In genomic region chr11:61903845-61904244, GRCh38 we compare ENCODE assay signal across 1 cellular context.
TF ChIP-seq lines count a peak whose summit lies in the region.

No MANE protein-coding gene starts in this region.

TF ChIP-seq in H1, 55 proteins besides CTCF, POLR2A, EP300 and RAD21:
- TF ChIP-seq, protein P1, sequence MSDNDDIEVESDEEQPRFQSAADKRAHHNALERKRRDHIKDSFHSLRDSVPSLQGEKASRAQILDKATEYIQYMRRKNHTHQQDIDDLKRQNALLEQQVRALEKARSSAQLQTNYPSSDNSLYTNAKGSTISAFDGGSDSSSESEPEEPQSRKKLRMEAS (IDR thresholded peaks at IDR 0.05): no peak
- no peak for TF ChIP-seq JUN (IDR thresholded peaks at IDR 0.05; ENCODE audit: low read depth, low read length)
- no peak for TF ChIP-seq TCF12 (IDR thresholded peaks at IDR 0.05; ENCODE audit: low read depth, low read length)
- no peak for TF ChIP-seq SAP30 (IDR thresholded peaks at IDR 0.05; ENCODE audit: insufficient read depth, insufficient replicate concordance, low read length)
- 0 out of 2 replicates have a peak, but pooled peaks have one; percentile 47 for TF ChIP-seq KDM1A (IDR thresholded peaks at IDR 0.05; ENCODE audit: borderline replicate concordance, low read length)
- no peak for TF ChIP-seq ZNF274 (IDR thresholded peaks at IDR 0.05; ENCODE audit: borderline replicate concordance, extremely low read depth, low read length)
- TF ChIP-seq RNF2 (IDR thresholded peaks at IDR 0.05; ENCODE audit: borderline replicate concordance, low read depth, low read length, missing control alignments, poor library complexity, severe bottlenecking): no peak
- TF ChIP-seq YY1 (IDR thresholded peaks at IDR 0.05; ENCODE audit: low read depth, low read length): no peak
